ENCODE assay signal across 16 cellular contexts in genomic region chr7:116592041-116592355, GRCh38.
DNase-seq lines count a peak whose midpoint lies in the region; ATAC-seq, FAIRE-seq and TF ChIP-seq lines count a peak whose summit lies in the region.
"Had no signal": no experiment of that assay in that cellular context is flagged by ENCODE, and none has a peak within 500 bp of the region (broad histone marks: within the 10 kb centered on the region; RNA-seq: fewer than 3 reads in every experiment).

No MANE protein-coding gene starts in this region.

- peaks cover 39% of the 10 kb centered on the region for H3K27me3 Mint-ChIP-seq in activated naive CD8-positive, alpha-beta T cell treated with anti-CD3 and anti-CD28 coated beads, Interleukin-2, amount 10 ng/mL, durations not matched to agents 7 days and 5 days
- peaks cover 53% of the 10 kb centered on the region for H3K27me3 Mint-ChIP-seq in activated naive CD8-positive, alpha-beta T cell treated with anti-CD3 and anti-CD28 coated beads for 36 hours
- peaks cover 34% of the 10 kb centered on the region for H3K27me3 Mint-ChIP-seq in activated T-helper 17 cell treated with anti-CD3 and anti-CD28 coated beads, Interleukin-2, amount 50 U/mL, for 72 hours
- peaks cover 18% of the 10 kb centered on the region for H3K27me3 Mint-ChIP-seq in memory B cell

- no peak for DNase-seq in activated naive CD8-positive, alpha-beta T cell treated with anti-CD3 and anti-CD28 coated beads, Interleukin-2, amount 10 ng/mL, durations not matched to agents 7 days and 5 days
- DNase-seq in activated naive CD8-positive, alpha-beta T cell treated with anti-CD3 and anti-CD28 coated beads for 36 hours = no peak
- DNase-seq in memory B cell (ENCODE audit: low spot score in 2 of 2) (no peak), thyroid gland (no peak), NCI-H1417 (lab: John Stamatoyannopoulos, UW) (no peak), testis (no peak), frontal cortex (ENCODE audit: low spot score in 2 of 2) (no peak)
- DNase-seq: activated CD4-positive, alpha-beta T cell treated with anti-CD3 and anti-CD28 coated beads for 4 hours; activated effector memory CD4-positive, alpha-beta T cell treated with anti-CD3 and anti-CD28 coated beads, Interleukin-2, amount 50 U/mL, for 16 hours; DND-41; esophagus squamous epithelium; NCI-H146; nephron progenitor cell had no signal

- WGBS in thyroid gland, 2 donors = 13 to 20% methylated on average over 1 of the region's 1 CpG
- 23 to 39% methylated on average over 1 of the region's 1 CpG for WGBS in testis, 2 donors

- H3K4me1 Mint-ChIP-seq in activated naive CD8-positive, alpha-beta T cell treated with anti-CD3 and anti-CD28 coated beads, Interleukin-2, amount 10 ng/mL, durations not matched to agents 7 days and 5 days = peaks cover 23% of the 10 kb centered on the region
- H3K4me1 Mint-ChIP-seq in activated naive CD8-positive, alpha-beta T cell treated with anti-CD3 and anti-CD28 coated beads for 36 hours = peaks cover 22% of the 10 kb centered on the region
- peaks cover 5% of the 10 kb centered on the region for H3K4me1 Mint-ChIP-seq in activated T-helper 17 cell treated with anti-CD3 and anti-CD28 coated beads, Interleukin-2, amount 50 U/mL, for 72 hours
- H3K4me1 Mint-ChIP-seq in memory B cell = peaks cover 18% of the 10 kb centered on the region

- no peak overlapping the region for H3K27ac Mint-ChIP-seq in activated naive CD8-positive, alpha-beta T cell treated with anti-CD3 and anti-CD28 coated beads, Interleukin-2, amount 10 ng/mL, durations not matched to agents 7 days and 5 days
- H3K27ac Mint-ChIP-seq in activated naive CD8-positive, alpha-beta T cell treated with anti-CD3 and anti-CD28 coated beads for 36 hours = no peak overlapping the region
- H3K27ac Mint-ChIP-seq in activated T-helper 17 cell treated with anti-CD3 and anti-CD28 coated beads, Interleukin-2, amount 50 U/mL, for 72 hours = no peak overlapping the region
- H3K27ac Mint-ChIP-seq in memory B cell = no peak overlapping the region
- H3K27ac Mint-ChIP-seq: GM23338, nephron progenitor cell had no signal

- peak overlapping the region; percentile 38 for H3K4me3 Mint-ChIP-seq in activated naive CD8-positive, alpha-beta T cell treated with anti-CD3 and anti-CD28 coated beads, Interleukin-2, amount 10 ng/mL, durations not matched to agents 7 days and 5 days
- no peak overlapping the region for H3K4me3 Mint-ChIP-seq in activated naive CD8-positive, alpha-beta T cell treated with anti-CD3 and anti-CD28 coated beads for 36 hours
- H3K4me3 Mint-ChIP-seq in activated T-helper 17 cell treated with anti-CD3 and anti-CD28 coated beads, Interleukin-2, amount 50 U/mL, for 72 hours = peak overlapping the region; percentile 42
- peak overlapping the region; percentile 43 for H3K4me3 Mint-ChIP-seq in memory B cell
- H3K4me3 Mint-ChIP-seq: GM23338, nephron progenitor cell had no signal

- H3K4me3 ChIP-seq in thyroid gland (replicated peaks in 1 of 3) = peak overlapping the region in 1 of 3 donors; percentile 5
- H3K4me3 ChIP-seq in testis = no peak overlapping the region
- H3K4me3 ChIP-seq: GM23338 had no signal

- POLR2A ChIA-PET in activated naive CD8-positive, alpha-beta T cell treated with anti-CD3 and anti-CD28 coated beads, Interleukin-2, amount 10 ng/mL, durations not matched to agents 7 days and 5 days (lab: Charles Lee) = no interaction called here

- ATAC-seq in activated naive CD8-positive, alpha-beta T cell treated with anti-CD3 and anti-CD28 coated beads, Interleukin-2, amount 10 ng/mL, durations not matched to agents 7 days and 5 days (ENCODE audit: low read depth) = no peak
- ATAC-seq in activated T-helper 17 cell treated with anti-CD3 and anti-CD28 coated beads, Interleukin-2, amount 50 U/mL, for 72 hours (replicated peaks) = no peak
- no peak for ATAC-seq in memory B cell (ENCODE audit: low read depth)

- peak overlapping the region; percentile 53 to 65 (median 55) for H3K27ac ChIP-seq in thyroid gland
- no peak overlapping the region for H3K27ac ChIP-seq in testis
- H3K27ac ChIP-seq: breast epithelium, esophagus squamous epithelium had no signal

- intact Hi-C loops in thyroid gland (cut with DNase I) (loop anchor here (2.0 kb wide), 1 partner anchor 219 kb away; no protein-coding TSS in a partner anchor), testis (cut with DNase I; ENCODE audit: low total_unique reads) (no loop called here)

- H3K36me3 ChIP-seq in thyroid gland (no peaks in the 10 kb centered on the region), testis (ENCODE audit: low read depth, missing control alignments) (no peaks in the 10 kb centered on the region)
- H3K36me3 ChIP-seq: breast epithelium, esophagus squamous epithelium had no signal

- no peaks in the 10 kb centered on the region for H3K36me3 Mint-ChIP-seq in activated naive CD8-positive, alpha-beta T cell treated with anti-CD3 and anti-CD28 coated beads, Interleukin-2, amount 10 ng/mL, durations not matched to agents 7 days and 5 days
- no peaks in the 10 kb centered on the region for H3K36me3 Mint-ChIP-seq in activated naive CD8-positive, alpha-beta T cell treated with anti-CD3 and anti-CD28 coated beads for 36 hours
- no peaks in the 10 kb centered on the region for H3K36me3 Mint-ChIP-seq in activated T-helper 17 cell treated with anti-CD3 and anti-CD28 coated beads, Interleukin-2, amount 50 U/mL, for 72 hours (ENCODE audit: low read depth)
- H3K36me3 Mint-ChIP-seq in memory B cell = no peaks in the 10 kb centered on the region

- H3K4me1 ChIP-seq in thyroid gland (peaks cover 16 to 22% of the 10 kb centered on the region in 2 donors), testis (no peaks in the 10 kb centered on the region)

- H3K27me3 ChIP-seq in thyroid gland (no peaks in the 10 kb centered on the region), testis (no peaks in the 10 kb centered on the region)
- H3K27me3 ChIP-seq: breast epithelium had no signal

- TF ChIP-seq POLR2A in thyroid gland (IDR thresholded peaks at IDR 0.05) = no peak
- no peak for TF ChIP-seq POLR2A in testis (IDR thresholded peaks at IDR 0.05)

- FAIRE-seq in frontal cortex (lab: Jason Lieb, UNC) = no peak

- no peaks in the 10 kb centered on the region for H3K9me3 ChIP-seq in thyroid gland
- no peaks in the 10 kb centered on the region for H3K9me3 ChIP-seq in testis
- H3K9me3 ChIP-seq: breast epithelium, esophagus squamous epithelium had no signal

- H3K9me3 Mint-ChIP-seq in activated naive CD8-positive, alpha-beta T cell treated with anti-CD3 and anti-CD28 coated beads, Interleukin-2, amount 10 ng/mL, durations not matched to agents 7 days and 5 days = no peaks in the 10 kb centered on the region
- H3K9me3 Mint-ChIP-seq in activated naive CD8-positive, alpha-beta T cell treated with anti-CD3 and anti-CD28 coated beads for 36 hours = no peaks in the 10 kb centered on the region
- H3K9me3 Mint-ChIP-seq in activated T-helper 17 cell treated with anti-CD3 and anti-CD28 coated beads, Interleukin-2, amount 50 U/mL, for 72 hours = no peaks in the 10 kb centered on the region
- no peaks in the 10 kb centered on the region for H3K9me3 Mint-ChIP-seq in memory B cell
- H3K9me3 Mint-ChIP-seq: GM23338, nephron progenitor cell had no signal

- peak in 1 of 6 experiments; percentile 28 for TF ChIP-seq CTCF in thyroid gland (IDR thresholded peaks at IDR 0.05)
- TF ChIP-seq CTCF in testis (IDR thresholded peaks at IDR 0.05) = no peak

Comparison
In these comparisons a context has a peak if more than half of its experiments do, and no peak if none do; other contexts are left out.
1. H3K27ac ChIP-seq: peak in thyroid gland (3 of 3); none in testis (0 of 2).